In genomic region chr1:99723251-99723650, GRCh38 we compare ENCODE assay signal across 7 cellular contexts.
"Had no signal": no experiment of that assay in that cellular context is flagged by ENCODE, and none has a peak within 500 bp of the region (broad histone marks: within the 10 kb centered on the region; RNA-seq: fewer than 3 reads in every experiment).

No MANE protein-coding gene starts in this region.

- DNase-seq: GM23248, GOT3, H7, IMR-90, KBM-7 had no signal

- H3K4me3 ChIP-seq: GM23248, HAP-1 had no signal

- H3K36me3 ChIP-seq: HAP-1 had no signal

- H3K27ac ChIP-seq: GM23248 had no signal

- H3K9me3 ChIP-seq: HAP-1 had no signal

- ATAC-seq: HCT116 had no signal
